Comparison of ENCODE assay signal across 8 cellular contexts in genomic region chr1:25543106-25543424, GRCh38. TPM values are rescaled to one million over a fixed set of nuclear protein-coding genes. Genes with fewer than 3 reads are reported as not detected.
DNase-seq lines count a peak whose midpoint lies in the region; ATAC-seq and TF ChIP-seq lines count a peak whose summit lies in the region.

No MANE protein-coding gene starts in this region.

- no peak overlapping the region for H3K27ac ChIP-seq in SJSA1
- no peak overlapping the region for H3K27ac ChIP-seq in fibroblast of lung (ENCODE audit: insufficient read depth, low read length)

- H3K36me3 ChIP-seq in ES-I3 (ENCODE audit: insufficient read depth, low read length) (no peaks in the 10 kb centered on the region), SJSA1 (peaks cover 5% of the 10 kb centered on the region), fibroblast of lung (ENCODE audit: control insufficient read depth, insufficient read depth, low read length) (no peaks in the 10 kb centered on the region)

- ATAC-seq in HG03378 (IDR thresholded peaks at IDR 0.05; ENCODE audit: unreplicated experiment), result no peak
- no peak for ATAC-seq in GM21515 (IDR thresholded peaks at IDR 0.05; ENCODE audit: unreplicated experiment)

- TF ChIP-seq CTCF in fibroblast of lung (conservative IDR thresholded peaks at IDR 0.05 in 1 of 2, IDR thresholded peaks at IDR 0.05 in 1 of 2; ENCODE audit: low read depth in 1 of 2, low read length in 2 of 2) (no peak), retinal pigment epithelial cell (conservative IDR thresholded peaks at IDR 0.05; ENCODE audit: low read depth, low read length) (no peak)

- H3K4me2 ChIP-seq in fibroblast of lung (ENCODE audit: extremely low read depth, insufficient read depth, low read length), result peak overlapping the region; percentile 48

- H3K4me1 ChIP-seq in ES-I3 (ENCODE audit: insufficient read depth, low read length) (peaks cover 19% of the 10 kb centered on the region; the same call in 1 of the 2 replicates), SJSA1 (replicated peaks) (peaks cover 10% of the 10 kb centered on the region), fibroblast of lung (ENCODE audit: control insufficient read depth, extremely low read depth, insufficient read depth, low read length) (peaks cover 3% of the 10 kb centered on the region)

- H3K4me3 ChIP-seq in SJSA1 (peak overlapping the region; percentile 97), fibroblast of lung (replicated peaks in 1 of 4; ENCODE audit: control extremely low read depth in 1 of 4, insufficient read depth in 1 of 4, low read depth in 3 of 4, low read length in 4 of 4) (peak overlapping the region in 2 of 4 experiments; percentile 5 to 80), retinal pigment epithelial cell (ENCODE audit: low read length) (peak overlapping the region; percentile 33)

- no peaks in the 10 kb centered on the region for H3K9me3 ChIP-seq in ES-I3 (ENCODE audit: control insufficient read depth, insufficient read depth, low read length)
- H3K9me3 ChIP-seq in SJSA1 (replicated peaks), result 0 out of 2 replicates have a peak, but pooled peaks cover 5% of the 10 kb centered on the region
- no peaks in the 10 kb centered on the region for H3K9me3 ChIP-seq in fibroblast of lung (ENCODE audit: control insufficient read depth, insufficient read depth, low read depth, low read length)

- no peak overlapping the region for H2AFZ ChIP-seq in fibroblast of lung (ENCODE audit: low read length)

- no peaks in the 10 kb centered on the region for H4K20me1 ChIP-seq in fibroblast of lung (ENCODE audit: control insufficient read depth, extremely low read depth, insufficient read depth, low read length)

- H3K27me3 ChIP-seq in SJSA1 (replicated peaks) (no peaks in the 10 kb centered on the region), fibroblast of lung (ENCODE audit: control insufficient read depth, insufficient read depth, low read length) (peaks cover 2% of the 10 kb centered on the region)

- H3K9ac ChIP-seq in ES-I3 (ENCODE audit: low read depth, low read length), result peak overlapping the region; percentile 21; the same call in 1 of the 2 replicates
- H3K9ac ChIP-seq in fibroblast of lung (ENCODE audit: insufficient read depth, low read length), result no peak overlapping the region

- no peaks in the 10 kb centered on the region for H3K79me2 ChIP-seq in fibroblast of lung (ENCODE audit: control insufficient read depth, insufficient read depth, low read length)

- peak in 1 of 2 experiments; percentile 18 for DNase-seq in SJSA1 (ENCODE audit: low read depth in 1 of 2, low spot score in 2 of 2)
- no peak for DNase-seq in fibroblast of lung (ENCODE audit: low read depth in 2 of 2)
- no peak for DNase-seq in retinal pigment epithelial cell (ENCODE audit: low read depth)
- DNase-seq in RKO (ENCODE audit: low spot score), result no peak
- DNase-seq in SK-N-DZ (ENCODE audit: low spot score), result no peak

RNA-seq across cellular contexts. Expression of gene LDLRAP1, which starts 0.3 kb away (rescaled TPM):
- total RNA-seq in SJSA1 (2014; rRNA removed; shearing (Covaris generic)), result 10.4 and 11.8 TPM in 2 replicates
- total RNA-seq in fibroblast of lung, result 6.9 and 7.3 TPM in 2 replicates
- 12.5 and 21.0 TPM in 2 replicates for polyA plus RNA-seq in fibroblast of lung
- 11.2 and 18.5 TPM in 2 replicates for polyA plus RNA-seq in fibroblast of lung (2012)
- 20.5 and 33.9 TPM in 2 replicates for polyA minus RNA-seq in fibroblast of lung (ENCODE audit: low replicate concordance)
- 0.20 and 0.23 TPM in 2 replicates for polyA plus RNA-seq in SK-N-DZ (2014; cell fraction: cytosol; rRNA removed)
- polyA plus RNA-seq in SK-N-DZ (2014; cell fraction: nucleus; rRNA removed), result 0.06 and 0.21 TPM in 2 replicates
